Comparison of ENCODE assay signal across 18 cellular contexts in the genomic region with DNA sequence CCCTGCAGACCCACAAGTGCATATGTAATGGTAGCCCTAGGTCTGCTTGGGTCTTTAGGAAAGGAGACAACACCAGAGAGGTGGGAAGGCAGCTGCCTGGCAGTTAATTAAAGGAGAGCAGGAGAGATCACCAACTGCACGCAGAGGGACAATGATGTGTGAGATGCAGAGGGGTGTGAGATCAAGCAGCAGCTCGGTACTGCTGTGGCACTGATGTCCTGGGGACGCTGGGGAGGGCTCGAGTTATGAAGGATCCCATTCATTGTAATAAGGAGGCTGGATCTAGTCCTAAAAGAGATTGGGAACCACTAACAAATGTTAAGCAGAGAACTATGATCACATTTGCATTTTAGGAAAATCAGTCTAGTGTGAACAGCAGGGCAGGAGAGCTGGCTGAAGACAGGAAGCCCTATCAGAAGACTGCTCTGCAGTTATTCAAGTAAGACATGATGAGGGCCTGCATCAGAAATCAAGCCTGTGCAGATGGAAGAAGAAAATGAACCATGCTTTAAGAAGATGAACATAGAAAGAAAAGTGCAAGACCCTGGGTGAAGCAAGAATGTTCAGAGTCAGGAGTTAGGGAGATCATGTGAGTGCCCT.
"Had no signal": no experiment of that assay in that cellular context is flagged by ENCODE, and none has a peak within 500 bp of the region (broad histone marks: within the 10 kb centered on the region; RNA-seq: fewer than 3 reads in every experiment).

No MANE protein-coding gene starts in this region.

- H3K9me3 ChIP-seq: breast epithelium, mucosa of descending colon, suprapubic skin had no signal

- H3K27me3 ChIP-seq: breast epithelium, gastrocnemius medialis, suprapubic skin had no signal

- H3K9me3 Mint-ChIP-seq: natural killer cell; T-helper 2 cell treated with Interferon-gamma antibody and Interleukin-4, amounts not matched to agents 5 μg/mL and 100 μg/mL, for 36 hours had no signal

- H3K36me3 Mint-ChIP-seq: natural killer cell had no signal

- H3K4me3 ChIP-seq: breast epithelium, gastrocnemius medialis, mucosa of descending colon, suprapubic skin had no signal

- DNase-seq: activated CD4-positive, alpha-beta T cell treated with anti-CD3 and anti-CD28 coated beads, Interleukin-2, amount 50 U/mL, for 1 hour; activated CD8-positive, alpha-beta memory T cell treated with anti-CD3 and anti-CD28 coated beads for 24 hours; aorta; erythroblast; gastrocnemius medialis; islet precursor cell; mucosa of descending colon; natural killer cell; right cardiac atrium; small intestine; stimulated activated CD4-positive, alpha-beta T cell treated with anti-CD3 and anti-CD28 coated beads, Interleukin-4, amount 100 ng/mL, for 24 hours had no signal

- H3K4me3 Mint-ChIP-seq: activated T-helper 1 cell treated with anti-CD3 and anti-CD28 coated beads, Interleukin-12 subunit alpha, Interleukin-12 subunit beta, Interleukin-2, Interleukin-4 antibody, amounts not matched to agents 30 ng/mL and 10 ng/mL and 1 ng/mL, durations not matched to agents 14 hours and 24 hours and 36 hours; natural killer cell; stimulated activated naive CD8-positive, alpha-beta T cell treated with anti-CD3 and anti-CD28 coated beads, Interleukin-15, Interleukin-2, amounts not matched to agents 100 ng/mL and 50 ng/mL, for 24 hours; T-helper 2 cell treated with Interferon-gamma antibody and Interleukin-4, amounts not matched to agents 5 μg/mL and 100 μg/mL, for 36 hours; type B pancreatic cell had no signal

- H3K27ac Mint-ChIP-seq: activated T-helper 1 cell treated with anti-CD3 and anti-CD28 coated beads, Interleukin-12 subunit alpha, Interleukin-12 subunit beta, Interleukin-2, Interleukin-4 antibody, amounts not matched to agents 30 ng/mL and 10 ng/mL and 1 ng/mL, durations not matched to agents 14 hours and 24 hours and 36 hours; natural killer cell; stimulated activated naive CD8-positive, alpha-beta T cell treated with anti-CD3 and anti-CD28 coated beads, Interleukin-15, Interleukin-2, amounts not matched to agents 100 ng/mL and 50 ng/mL, for 24 hours; T-helper 2 cell treated with Interferon-gamma antibody and Interleukin-4, amounts not matched to agents 5 μg/mL and 100 μg/mL, for 36 hours; type B pancreatic cell had no signal

- H3K36me3 ChIP-seq: breast epithelium, gastrocnemius medialis, suprapubic skin had no signal

- H3K4me1 ChIP-seq: breast epithelium, gastrocnemius medialis, suprapubic skin had no signal

- H3K27ac ChIP-seq: breast epithelium, gastrocnemius medialis, suprapubic skin had no signal

- ATAC-seq: activated CD4-positive, CD25-positive, alpha-beta regulatory T cell treated with anti-CD3 and anti-CD28 coated beads, Interleukin-2, amount 50 U/mL, for 24 hours; gastrocnemius medialis; mucosa of descending colon; natural killer cell; right cardiac atrium had no signal
